Comparison of ENCODE assay signal across 1 cellular context in genomic region chr14:28913056-28913455, GRCh38.
TF ChIP-seq lines count a peak whose summit lies in the region.

No MANE protein-coding gene starts in this region.

TF ChIP-seq in K562, 482 proteins besides CTCF, POLR2A, EP300 and RAD21 (continued from another document):
- TF ChIP-seq ATF3 (IDR thresholded peaks at IDR 0.05) (peak; percentile 28; the same call in 1 of the 2 replicates), ATF3 (CRISPR knock-in tag; conservative IDR thresholded peaks at IDR 0.05) (no peak), DACH1 (IDR thresholded peaks at IDR 0.05; ENCODE audit: partially characterized antibody) (no peak), IRF2 (CRISPR knock-in tag; IDR thresholded peaks at IDR 0.05) (no peak)
